Comparison of ENCODE assay signal across 14 cellular contexts in the genomic region with DNA sequence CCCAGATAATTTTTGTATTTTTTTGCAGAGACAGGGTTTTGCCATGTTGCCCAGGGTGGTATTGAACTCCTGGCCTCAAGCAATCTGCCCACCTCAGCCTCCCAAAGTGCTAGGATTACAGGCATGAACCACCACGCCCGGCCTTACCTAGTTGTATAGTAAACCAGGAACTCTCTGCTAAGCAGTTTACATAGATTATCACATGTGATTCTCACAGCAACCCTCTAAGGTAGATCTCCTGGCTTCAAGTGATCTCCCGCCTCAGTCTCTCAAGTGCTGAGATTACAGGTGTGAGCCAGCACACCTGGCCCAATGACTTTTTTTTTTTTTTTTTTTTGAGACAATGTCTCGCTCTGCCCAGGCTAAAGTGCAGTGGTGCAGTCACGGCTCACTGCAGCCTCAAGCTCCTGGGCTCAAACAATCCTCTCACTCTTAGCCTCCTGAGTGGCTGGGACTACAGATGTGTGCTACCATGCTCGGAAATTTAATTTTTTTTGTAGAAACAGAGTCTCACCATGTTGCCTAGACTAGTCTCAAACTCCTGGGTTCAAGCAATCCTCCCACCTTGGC. TPM values are rescaled to one million over a fixed set of nuclear protein-coding genes. Genes with fewer than 3 reads are reported as not detected.
DNase-seq lines count a peak whose midpoint lies in the region; ATAC-seq and TF ChIP-seq lines count a peak whose summit lies in the region.
"Had no signal": no experiment of that assay in that cellular context is flagged by ENCODE, and none has a peak within 500 bp of the region (broad histone marks: within the 10 kb centered on the region; RNA-seq: fewer than 3 reads in every experiment).

No MANE protein-coding gene starts in this region.

- H3K36me3 ChIP-seq in gastrocnemius medialis = no peaks in the 10 kb centered on the region
- H3K36me3 ChIP-seq in lower lobe of right lung = no peaks in the 10 kb centered on the region
- H3K36me3 ChIP-seq: SJCRH30 had no signal

- ATAC-seq in gastrocnemius medialis (no peak), GM21447 (IDR thresholded peaks at IDR 0.05; ENCODE audit: unreplicated experiment) (no peak), lower lobe of right lung (no peak)
- ATAC-seq: K562 had no signal

- H3K4me3 ChIP-seq in coronary artery = no peak overlapping the region
- H3K4me3 ChIP-seq in gastrocnemius medialis = no peak overlapping the region
- H3K4me3 ChIP-seq in lower lobe of right lung = no peak overlapping the region
- H3K4me3 ChIP-seq: GM23248, K562, SJCRH30 had no signal

- DNase-seq in DMS79 (lab: John Stamatoyannopoulos, UW) (peak; percentile 89), NCI-H2029 (lab: John Stamatoyannopoulos, UW) (peak; percentile 79), coronary artery (ENCODE audit: low spot score) (peak; percentile 40), gastrocnemius medialis (no peak), lower lobe of right lung (no peak)
- DNase-seq in stimulated activated naive CD4-positive, alpha-beta T cell (lab: John Stamatoyannopoulos, UW) = no peak
- no peak for DNase-seq in stimulated activated CD4-positive, alpha-beta T cell treated with anti-CD3 and anti-CD28 coated beads, Interleukin-4, amount 100 ng/mL, for 24 hours
- DNase-seq: GM23248, NCI-H1436, NCI-H2171 treated with DMSO at 0.1 percent for 48 hours, NCI-H526 treated with DMSO at 0.1 percent for 48 hours, SJCRH30 had no signal

- in situ Hi-C loops in gastrocnemius medialis (cut with MboI; ENCODE audit: low sequenced_read_pairs in 4 of 4) = no loop called here

- H3K9me3 ChIP-seq in gastrocnemius medialis = no peaks in the 10 kb centered on the region
- no peaks in the 10 kb centered on the region for H3K9me3 ChIP-seq in lower lobe of right lung
- H3K9me3 ChIP-seq: SJCRH30 had no signal

- peaks cover 34% of the 10 kb centered on the region in 2 donors for H3K4me1 ChIP-seq in gastrocnemius medialis
- H3K4me1 ChIP-seq in lower lobe of right lung = peaks cover 4% of the 10 kb centered on the region

- H3K27ac ChIP-seq in coronary artery (no peak overlapping the region), gastrocnemius medialis (peak overlapping the region; percentile 89 to 94 (median 91)), lower lobe of right lung (no peak overlapping the region)
- H3K27ac ChIP-seq: GM23248, SJCRH30 had no signal

- H3K27me3 ChIP-seq in gastrocnemius medialis (no peaks in the 10 kb centered on the region), lower lobe of right lung (ENCODE audit: low read depth) (no peaks in the 10 kb centered on the region)
- H3K27me3 ChIP-seq: SJCRH30 had no signal

- TF ChIP-seq POLR2A in gastrocnemius medialis (IDR thresholded peaks at IDR 0.05) = no peak

- intact Hi-C loops in gastrocnemius medialis (cut with DNase I; ENCODE audit: low total_unique reads) (no loop called here), lower lobe of right lung (cut with DNase I) (no loop called here)

- TF ChIP-seq CTCF in coronary artery (IDR thresholded peaks at IDR 0.05) = no peak
- no peak for TF ChIP-seq CTCF in gastrocnemius medialis (IDR thresholded peaks at IDR 0.05 in 4 of 5, conservative IDR thresholded peaks at IDR 0.05 in 1 of 5)
- no peak for TF ChIP-seq CTCF in lower lobe of right lung (IDR thresholded peaks at IDR 0.05)

RNA-seq across cellular contexts. Expression of a gene that starts 26.0 kb away (rescaled TPM):
- total RNA-seq in gastrocnemius medialis (1,000 to 10,000 TPM in 2 of 4 donors, 100 to 1,000 TPM in 2; 788 to 1,983 (median 1,302) TPM), lower lobe of right lung (156 TPM)

Comparison
In these comparisons a context has a peak if more than half of its experiments do, and no peak if none do; other contexts are left out.
1. DNase-seq: peak in DMS79 (single experiment), NCI-H2029 (single experiment) and coronary artery (single experiment); none in gastrocnemius medialis (0 of 2), stimulated activated naive CD4-positive, alpha-beta T cell (0 of 6), stimulated activated CD4-positive, alpha-beta T cell treated with anti-CD3 and anti-CD28 coated beads, Interleukin-4, amount 100 ng/mL, for 24 hours (single experiment) and lower lobe of right lung (single experiment).
2. H3K27ac ChIP-seq: peak in gastrocnemius medialis (4 of 4); none in coronary artery (0 of 2) and lower lobe of right lung (single experiment).